ENCODE assay signal across 2 cellular contexts in the genomic region with DNA sequence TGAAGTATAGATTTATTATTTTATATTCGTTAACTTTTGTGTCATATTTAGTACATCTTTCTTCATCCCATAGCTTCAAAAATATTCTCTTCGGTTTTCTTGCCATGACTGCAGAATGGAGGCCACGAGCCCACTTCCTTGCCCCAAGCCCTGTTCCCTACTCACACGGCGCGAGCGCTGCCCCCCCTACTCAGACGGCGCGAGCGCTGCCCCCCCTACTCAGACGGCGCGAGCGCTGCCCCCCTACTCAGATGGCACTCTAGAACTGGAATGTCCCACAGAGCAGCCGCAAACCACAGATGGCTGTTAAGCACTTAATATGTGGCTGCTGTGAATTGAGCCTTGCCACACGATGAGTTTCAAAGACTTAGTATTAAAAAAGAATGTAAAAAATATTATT.
TF ChIP-seq lines count a peak whose summit lies in the region.

No MANE protein-coding gene starts in this region.

TF ChIP-seq in SK-N-SH treated with all-trans-retinoic acid at 6 μM for 48 hours, 23 proteins besides CTCF, POLR2A, EP300 and RAD21 (continued from another document):
- TF ChIP-seq, protein P1, sequence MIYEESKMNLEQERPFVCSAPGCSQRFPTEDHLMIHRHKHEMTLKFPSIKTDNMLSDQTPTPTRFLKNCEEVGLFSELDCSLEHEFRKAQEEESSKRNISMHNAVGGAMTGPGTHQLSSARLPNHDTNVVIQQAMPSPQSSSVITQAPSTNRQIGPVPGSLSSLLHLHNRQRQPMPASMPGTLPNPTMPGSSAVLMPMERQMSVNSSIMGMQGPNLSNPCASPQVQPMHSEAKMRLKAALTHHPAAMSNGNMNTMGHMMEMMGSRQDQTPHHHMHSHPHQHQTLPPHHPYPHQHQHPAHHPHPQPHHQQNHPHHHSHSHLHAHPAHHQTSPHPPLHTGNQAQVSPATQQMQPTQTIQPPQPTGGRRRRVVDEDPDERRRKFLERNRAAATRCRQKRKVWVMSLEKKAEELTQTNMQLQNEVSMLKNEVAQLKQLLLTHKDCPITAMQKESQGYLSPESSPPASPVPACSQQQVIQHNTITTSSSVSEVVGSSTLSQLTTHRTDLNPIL (CRISPR knock-in tag; IDR thresholded peaks at IDR 0.05; ENCODE audit: low read depth): no peak
- TF ChIP-seq PPARA (CRISPR knock-in tag; IDR thresholded peaks at IDR 0.05; ENCODE audit: borderline replicate concordance) (no peak), GLIS3 (CRISPR knock-in tag; IDR thresholded peaks at IDR 0.05) (no peak), CSRNP3 (CRISPR knock-in tag; IDR thresholded peaks at IDR 0.05) (no peak), CSDC2 (CRISPR knock-in tag; IDR thresholded peaks at IDR 0.05) (no peak), ZNF70 (CRISPR knock-in tag; IDR thresholded peaks at IDR 0.05) (no peak), BACH2 (CRISPR knock-in tag; IDR thresholded peaks at IDR 0.05; ENCODE audit: borderline replicate concordance) (no peak), TSHZ2 (CRISPR knock-in tag; IDR thresholded peaks at IDR 0.05) (no peak), ARNTL (CRISPR knock-in tag; IDR thresholded peaks at IDR 0.05; ENCODE audit: borderline replicate concordance, low read depth) (no peak)
- TF ChIP-seq, protein P2, sequence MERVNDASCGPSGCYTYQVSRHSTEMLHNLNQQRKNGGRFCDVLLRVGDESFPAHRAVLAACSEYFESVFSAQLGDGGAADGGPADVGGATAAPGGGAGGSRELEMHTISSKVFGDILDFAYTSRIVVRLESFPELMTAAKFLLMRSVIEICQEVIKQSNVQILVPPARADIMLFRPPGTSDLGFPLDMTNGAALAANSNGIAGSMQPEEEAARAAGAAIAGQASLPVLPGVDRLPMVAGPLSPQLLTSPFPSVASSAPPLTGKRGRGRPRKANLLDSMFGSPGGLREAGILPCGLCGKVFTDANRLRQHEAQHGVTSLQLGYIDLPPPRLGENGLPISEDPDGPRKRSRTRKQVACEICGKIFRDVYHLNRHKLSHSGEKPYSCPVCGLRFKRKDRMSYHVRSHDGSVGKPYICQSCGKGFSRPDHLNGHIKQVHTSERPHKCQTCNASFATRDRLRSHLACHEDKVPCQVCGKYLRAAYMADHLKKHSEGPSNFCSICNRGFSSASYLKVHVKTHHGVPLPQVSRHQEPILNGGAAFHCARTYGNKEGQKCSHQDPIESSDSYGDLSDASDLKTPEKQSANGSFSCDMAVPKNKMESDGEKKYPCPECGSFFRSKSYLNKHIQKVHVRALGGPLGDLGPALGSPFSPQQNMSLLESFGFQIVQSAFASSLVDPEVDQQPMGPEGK (CRISPR knock-in tag; IDR thresholded peaks at IDR 0.05; ENCODE audit: borderline replicate concordance): no peak

TF ChIP-seq in HepG2, 621 proteins besides CTCF, POLR2A, EP300 and RAD21 (continued from another document):
- TF ChIP-seq ZNF512 (CRISPR knock-in tag; IDR thresholded peaks at IDR 0.05): no peak
- no peak for TF ChIP-seq SMC3 (IDR thresholded peaks at IDR 0.05; ENCODE audit: low read length)
- TF ChIP-seq BRF2 (CRISPR knock-in tag; IDR thresholded peaks at IDR 0.05): no peak
- TF ChIP-seq SMAD1 (CRISPR knock-in tag; IDR thresholded peaks at IDR 0.05; ENCODE audit: borderline replicate concordance, low read depth): no peak
- no peak for TF ChIP-seq ZNF776 (CRISPR knock-in tag; IDR thresholded peaks at IDR 0.05)
- TF ChIP-seq, protein P3, sequence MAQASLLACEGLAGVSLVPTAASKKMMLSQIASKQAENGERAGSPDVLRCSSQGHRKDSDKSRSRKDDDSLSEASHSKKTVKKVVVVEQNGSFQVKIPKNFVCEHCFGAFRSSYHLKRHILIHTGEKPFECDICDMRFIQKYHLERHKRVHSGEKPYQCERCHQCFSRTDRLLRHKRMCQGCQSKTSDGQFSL (CRISPR knock-in tag; IDR thresholded peaks at IDR 0.05): 0 out of 2 replicates have a peak, but pooled peaks have one; percentile 21
- no peak for TF ChIP-seq KAT7 (CRISPR knock-in tag; IDR thresholded peaks at IDR 0.05; ENCODE audit: borderline replicate concordance)
- no peak for TF ChIP-seq ZNF24 (IDR thresholded peaks at IDR 0.05)
- no peak for TF ChIP-seq ZBTB8A (CRISPR knock-in tag; IDR thresholded peaks at IDR 0.05; ENCODE audit: borderline replicate concordance, low read depth)
- no peak for TF ChIP-seq MIER2 (CRISPR knock-in tag; IDR thresholded peaks at IDR 0.05)
- TF ChIP-seq ONECUT2 (CRISPR knock-in tag; IDR thresholded peaks at IDR 0.05): no peak
